8 cellular contexts compared by ENCODE assay signal in genomic region chr10:98349508-98349922, GRCh38.
DNase-seq lines count a peak whose midpoint lies in the region; ATAC-seq and TF ChIP-seq lines count a peak whose summit lies in the region.
"Had no signal": no experiment of that assay in that cellular context is flagged by ENCODE, and none has a peak within 500 bp of the region (broad histone marks: within the 10 kb centered on the region; RNA-seq: fewer than 3 reads in every experiment).

No MANE protein-coding gene starts in this region.

- no peak for TF ChIP-seq CTCF in fibroblast of the aortic adventitia (IDR thresholded peaks at IDR 0.05; ENCODE audit: insufficient read depth, low read length)
- TF ChIP-seq CTCF in thoracic aorta (IDR thresholded peaks at IDR 0.05), result no peak

- no peaks in the 10 kb centered on the region for H3K27me3 ChIP-seq in thoracic aorta (replicated peaks; ENCODE audit: insufficient read depth)

- ATAC-seq in GM19351 (IDR thresholded peaks at IDR 0.05; ENCODE audit: unreplicated experiment), result peak; percentile 73
- peak; percentile 65 for ATAC-seq in thoracic aorta (ENCODE audit: insufficient number of reproducible peaks, low FRiP score, low read depth)
- ATAC-seq in GM21737 (IDR thresholded peaks at IDR 0.05; ENCODE audit: unreplicated experiment), result no peak
- ATAC-seq in GM19463 (IDR thresholded peaks at IDR 0.05; ENCODE audit: unreplicated experiment), result no peak
- ATAC-seq: Panc1 had no signal

- peak overlapping the region in 1 of 2 donors; percentile 5 for H3K27ac ChIP-seq in thoracic aorta

- H3K4me3 ChIP-seq in fibroblast of the aortic adventitia (ENCODE audit: low read depth, low read length) (no peak overlapping the region), thoracic aorta (peak overlapping the region; percentile 53)

- H3K36me3 ChIP-seq in thoracic aorta, result no peaks in the 10 kb centered on the region

- POLR2A ChIA-PET in HEK293T (lab: Yijun Ruan, JAX), result no interaction called here

- peaks cover 4 to 12% of the 10 kb centered on the region in 2 donors for H3K4me1 ChIP-seq in thoracic aorta (ENCODE audit: control insufficient read depth in 1 of 2, low read depth in 2 of 2)

- DNase-seq in M059J (ENCODE audit: low read depth) (peak; percentile 86), fibroblast of the aortic adventitia (ENCODE audit: low read depth) (peak; percentile 100), thoracic aorta (ENCODE audit: low spot score) (no peak), HEK293T (ENCODE audit: extremely low spot score) (no peak)

- peaks cover 10% of the 10 kb centered on the region for H3K9me3 ChIP-seq in thoracic aorta

- CTCF ChIA-PET in HEK293T (lab: Yijun Ruan, JAX), result no interaction called here

TF ChIP-seq in HEK293T, 16 proteins besides CTCF, POLR2A, EP300 and RAD21:
- TF ChIP-seq ZNF384 (IDR thresholded peaks at IDR 0.05) (no peak), LEF1 (IDR thresholded peaks at IDR 0.05; ENCODE audit: borderline replicate concordance) (no peak), ARNT (IDR thresholded peaks at IDR 0.05) (no peak), FOXM1 (IDR thresholded peaks at IDR 0.05; ENCODE audit: borderline replicate concordance) (no peak), TARDBP (IDR thresholded peaks at IDR 0.05) (no peak), L3MBTL2 (conservative IDR thresholded peaks at IDR 0.05) (no peak), SP1 (IDR thresholded peaks at IDR 0.05) (no peak)

Comparison
In these comparisons a context has a peak if more than half of its experiments do, and no peak if none do; other contexts are left out.
1. ATAC-seq: peak in GM19351 (single experiment) and thoracic aorta (single experiment); none in GM21737 (single experiment) and GM19463 (single experiment).
2. DNase-seq: peak in M059J (single experiment) and fibroblast of the aortic adventitia (single experiment); none in thoracic aorta (single experiment) and HEK293T (single experiment).